In the genomic region with DNA sequence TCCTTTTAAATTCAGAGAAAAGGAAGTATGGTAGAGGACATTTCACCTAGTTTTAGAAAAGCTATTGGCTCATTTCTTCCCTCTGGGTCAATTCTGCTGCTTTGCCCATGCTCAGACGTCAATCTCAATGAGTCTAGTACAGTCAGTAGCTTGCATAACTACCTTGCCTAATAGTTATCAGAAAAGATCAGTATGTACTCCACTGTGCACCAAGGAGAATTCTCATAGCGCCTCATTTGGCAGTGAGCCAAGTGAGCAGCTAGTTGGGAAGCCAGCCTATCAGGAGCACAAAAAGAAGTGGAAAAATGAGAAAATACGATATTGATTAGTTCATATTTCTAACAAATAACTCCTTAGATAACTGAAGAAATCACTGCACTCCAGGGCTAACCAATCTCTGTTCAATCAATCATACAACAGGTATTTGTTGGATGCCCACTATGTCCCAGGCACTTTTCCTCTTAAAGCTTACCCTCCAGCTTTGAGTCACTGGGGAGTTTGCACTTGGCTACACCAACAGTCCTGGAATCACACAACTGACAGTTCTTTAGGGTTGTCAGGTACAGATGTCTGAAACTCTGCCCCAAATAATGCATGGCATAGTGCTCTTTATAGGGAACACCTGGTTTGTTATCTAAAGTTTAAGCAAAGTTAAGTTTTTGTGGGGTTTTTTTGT, we compare ENCODE assay signal across 15 cellular contexts. TPM values are rescaled to one million over a fixed set of nuclear protein-coding genes. Genes with fewer than 3 reads are reported as not detected.
A peak's percentile ranks its signal among the peaks of the same experiment; 100 is the strongest.
DNase-seq lines count a peak whose midpoint lies in the region; ATAC-seq and TF ChIP-seq lines count a peak whose summit lies in the region.
"Had no signal": no experiment of that assay in that cellular context is flagged by ENCODE, and none has a peak within 500 bp of the region (broad histone marks: within the 10 kb centered on the region; RNA-seq: fewer than 3 reads in every experiment).

No MANE protein-coding gene starts in this region.

- H3K79me2 ChIP-seq in parathyroid adenoma, result no peaks in the 10 kb centered on the region

- DNase-seq in HPDE6-E6E7 (ENCODE audit: extremely low spot score), result peak; percentile 40
- peak; percentile 18 for DNase-seq in NCI-H460 (ENCODE audit: extremely low read depth, low read depth)
- DNase-seq in epithelial cell of prostate (ENCODE audit: low read depth, low spot score), result peak; percentile 43
- no peak for DNase-seq in sigmoid colon
- DNase-seq in activated naive CD4-positive, alpha-beta T cell treated with anti-CD3 and anti-CD28 coated beads for 36 hours, result no peak
- DNase-seq in NK-92 (lab: John Stamatoyannopoulos, UW; ENCODE audit: unreplicated experiment), result no peak
- DNase-seq: activated CD8-positive, alpha-beta T cell treated with anti-CD3 and anti-CD28 coated beads, Interleukin-2, amount 10 ng/mL, durations not matched to agents 7 days and 5 days; activated naive CD4-positive, alpha-beta T cell treated with anti-CD3 and anti-CD28 coated beads, Interleukin-2, amount 50 U/mL, for 16 hours; COR-L47; midbrain; NCI-H1092; posterior cingulate gyrus; T-helper 17 cell had no signal

- no peak overlapping the region for H3K9ac ChIP-seq in parathyroid adenoma

- H3K27me3 ChIP-seq in parathyroid adenoma (ENCODE audit: control insufficient read depth, insufficient read depth, low read length), result no peaks in the 10 kb centered on the region
- no peaks in the 10 kb centered on the region for H3K27me3 ChIP-seq in sigmoid colon

- H3K36me3 ChIP-seq in parathyroid adenoma (ENCODE audit: control insufficient read depth, insufficient read depth, low read length) (no peaks in the 10 kb centered on the region), sigmoid colon (no peaks in the 10 kb centered on the region)

- no peaks in the 10 kb centered on the region for H3K36me3 Mint-ChIP-seq in activated naive CD4-positive, alpha-beta T cell treated with anti-CD3 and anti-CD28 coated beads for 36 hours (ENCODE audit: low read depth)

- H3K4me1 ChIP-seq in parathyroid adenoma (no peaks in the 10 kb centered on the region), sigmoid colon (peaks cover 0 to 21% (median 7%) of the 10 kb centered on the region in 4 donors)

- no peaks in the 10 kb centered on the region for H3K9me3 Mint-ChIP-seq in activated naive CD4-positive, alpha-beta T cell treated with anti-CD3 and anti-CD28 coated beads for 36 hours

- H3K4me2 ChIP-seq in parathyroid adenoma (ENCODE audit: low read length), result peak overlapping the region; percentile 40

- no peak overlapping the region for H3K4me3 ChIP-seq in parathyroid adenoma (ENCODE audit: low read depth, low read length)
- no peak overlapping the region for H3K4me3 ChIP-seq in sigmoid colon

- WGBS in sigmoid colon, 2 donors, result 44 to 73% methylated on average over 3 of the region's 3 CpGs

- no peak for TF ChIP-seq POLR2A in sigmoid colon (IDR thresholded peaks at IDR 0.05)

- intact Hi-C loops in sigmoid colon (cut with DNase I), result no loop called here
- intact Hi-C loops in activated naive CD4-positive, alpha-beta T cell treated with anti-CD3 and anti-CD28 coated beads for 36 hours (cut with micrococcal nuclease), result no loop called here

- no peaks in the 10 kb centered on the region for H3K27me3 Mint-ChIP-seq in activated naive CD4-positive, alpha-beta T cell treated with anti-CD3 and anti-CD28 coated beads for 36 hours (ENCODE audit: low read depth)
- H3K27me3 Mint-ChIP-seq: T-helper 17 cell had no signal

- no peak overlapping the region for H3K27ac Mint-ChIP-seq in activated naive CD4-positive, alpha-beta T cell treated with anti-CD3 and anti-CD28 coated beads for 36 hours
- H3K27ac Mint-ChIP-seq: activated CD8-positive, alpha-beta T cell treated with anti-CD3 and anti-CD28 coated beads, Interleukin-2, amount 10 ng/mL, durations not matched to agents 7 days and 5 days had no signal

- H3K27ac ChIP-seq in epithelial cell of prostate (no peak overlapping the region), parathyroid adenoma (no peak overlapping the region), sigmoid colon (no peak overlapping the region)

- H3K9me3 ChIP-seq in parathyroid adenoma (ENCODE audit: control insufficient read depth, low read length) (no peaks in the 10 kb centered on the region), sigmoid colon (no peaks in the 10 kb centered on the region)

- no peak for TF ChIP-seq EP300 in sigmoid colon (IDR thresholded peaks at IDR 0.05)

- H3K4me1 Mint-ChIP-seq in activated naive CD4-positive, alpha-beta T cell treated with anti-CD3 and anti-CD28 coated beads for 36 hours (ENCODE audit: low read depth), result peaks cover 36% of the 10 kb centered on the region

- H2AFZ ChIP-seq in parathyroid adenoma, result no peak overlapping the region

- no peak for ATAC-seq in GM18858 (IDR thresholded peaks at IDR 0.05; ENCODE audit: unreplicated experiment)
- ATAC-seq: activated CD8-positive, alpha-beta T cell treated with anti-CD3 and anti-CD28 coated beads, Interleukin-2, amount 10 ng/mL, durations not matched to agents 7 days and 5 days; T-helper 17 cell had no signal

- CTCF ChIA-PET in activated naive CD4-positive, alpha-beta T cell treated with anti-CD3 and anti-CD28 coated beads for 36 hours (lab: Charles Lee), result no interaction called here

- no peak for TF ChIP-seq CTCF in parathyroid adenoma (IDR thresholded peaks at IDR 0.05)
- no peak for TF ChIP-seq CTCF in sigmoid colon (IDR thresholded peaks at IDR 0.05)

- H3K4me3 Mint-ChIP-seq in activated naive CD4-positive, alpha-beta T cell treated with anti-CD3 and anti-CD28 coated beads for 36 hours, result no peak overlapping the region
- H3K4me3 Mint-ChIP-seq: activated CD8-positive, alpha-beta T cell treated with anti-CD3 and anti-CD28 coated beads, Interleukin-2, amount 10 ng/mL, durations not matched to agents 7 days and 5 days; T-helper 17 cell had no signal

RNA-seq across cellular contexts. Expression of gene PRDX6, which starts 50.2 kb away (rescaled TPM):
- 594 and 603 TPM in 2 replicates for total RNA-seq in NCI-H460 (2014; rRNA removed; shearing (Covaris generic))
- 309 and 361 TPM in 2 replicates for polyA plus RNA-seq in NCI-H460 (2014; cell fraction: nucleus; rRNA removed)
- total RNA-seq in sigmoid colon, result 100 to 1,000 TPM; 128 to 205 (median 183) TPM
- polyA plus RNA-seq in sigmoid colon, result 100 to 1,000 TPM; 292 to 804 (median 561) TPM
- 100 to 1,000 TPM; 147 to 150 TPM for total RNA-seq in activated naive CD4-positive, alpha-beta T cell treated with anti-CD3 and anti-CD28 coated beads for 36 hours

Comparison
In these comparisons a context has a peak if more than half of its experiments do, and no peak if none do; other contexts are left out.
1. DNase-seq: peak in HPDE6-E6E7 (single experiment), NCI-H460 (single experiment) and epithelial cell of prostate (single experiment); none in sigmoid colon (single experiment), activated naive CD4-positive, alpha-beta T cell treated with anti-CD3 and anti-CD28 coated beads for 36 hours (single experiment) and NK-92 (single experiment).